In the genomic region with DNA sequence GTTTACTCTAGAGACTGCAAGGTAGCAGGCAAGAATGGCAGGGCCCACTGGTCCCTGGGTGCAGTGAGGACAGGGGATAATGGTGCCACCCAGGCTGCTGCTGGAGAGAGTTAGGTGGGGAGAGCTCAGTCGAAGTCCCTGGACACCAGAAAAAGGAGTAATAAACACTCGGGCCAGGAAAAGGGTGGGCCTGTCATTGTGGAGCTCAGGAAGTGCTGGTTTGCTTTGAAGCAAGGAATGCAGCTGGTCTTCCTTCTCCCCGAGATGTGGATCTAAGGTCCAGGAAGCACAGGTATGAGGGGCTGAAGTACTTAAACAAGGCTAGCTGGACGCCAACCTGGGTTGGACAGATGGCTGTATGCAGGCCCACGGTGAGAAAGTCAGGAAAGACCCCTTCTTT, we compare ENCODE assay signal across 17 cellular contexts.
DNase-seq lines count a peak whose midpoint lies in the region; ATAC-seq, FAIRE-seq and TF ChIP-seq lines count a peak whose summit lies in the region.
"Had no signal": no experiment of that assay in that cellular context is flagged by ENCODE, and none has a peak within 500 bp of the region (broad histone marks: within the 10 kb centered on the region; RNA-seq: fewer than 3 reads in every experiment).

No MANE protein-coding gene starts in this region.

- H3K79me2 ChIP-seq in H1 (ENCODE audit: control insufficient read depth in 1 of 2, insufficient read depth in 2 of 2, low read length in 2 of 2) = no peaks in the 10 kb centered on the region
- H3K79me2 ChIP-seq in neural progenitor cell (ENCODE audit: low read depth) = no peaks in the 10 kb centered on the region

- no peak for TF ChIP-seq RAD21 in H1 (IDR thresholded peaks at IDR 0.05 in 1 of 2, conservative IDR thresholded peaks at IDR 0.05 in 1 of 2; ENCODE audit: low read depth in 2 of 2, low read length in 2 of 2)

- no peak overlapping the region for H2BK20ac ChIP-seq in H1 (ENCODE audit: low read length)

- H2BK15ac ChIP-seq in H1 (ENCODE audit: low read length) = no peak overlapping the region

- H3K27ac Mint-ChIP-seq in neural progenitor cell = peak overlapping the region; percentile 78
- H3K27ac Mint-ChIP-seq: B cell, IgD-negative memory B cell had no signal

- H3K4me3 Mint-ChIP-seq in neural progenitor cell = no peak overlapping the region
- H3K4me3 Mint-ChIP-seq: B cell; CD4-positive, CD25-positive, alpha-beta regulatory T cell; IgD-negative memory B cell had no signal

- H3K4ac ChIP-seq in H1 (replicated peaks; ENCODE audit: insufficient read length, low read depth, low read length) = no peak overlapping the region

- H4K20me1 ChIP-seq in H1 (replicated peaks in 1 of 2; ENCODE audit: control insufficient read depth in 1 of 2, insufficient read depth in 2 of 2, low read length in 2 of 2) = no peaks in the 10 kb centered on the region
- H4K20me1 ChIP-seq in neural progenitor cell (ENCODE audit: low read depth) = no peaks in the 10 kb centered on the region

- H4K8ac ChIP-seq in H1 (ENCODE audit: extremely low read depth, insufficient read depth, low read length) = no peak overlapping the region

- no peaks in the 10 kb centered on the region for H3K79me1 ChIP-seq in H1 (ENCODE audit: low read depth, low read length)

- H3K23ac ChIP-seq in H1 (ENCODE audit: insufficient read length) = no peak overlapping the region

- H3K56ac ChIP-seq in H1 (replicated peaks; ENCODE audit: insufficient read length, low read depth, low read length) = no peak overlapping the region

- intact Hi-C loops in left ventricle myocardium inferior (cut with micrococcal nuclease) = no loop called here
- intact Hi-C loops in cardiac septum (cut with DNase I) = no loop called here

- ATAC-seq in GM21619 (IDR thresholded peaks at IDR 0.05; ENCODE audit: unreplicated experiment) = no peak
- ATAC-seq: A549, PC-3 had no signal

- H3K4me3 ChIP-seq in left ventricle myocardium inferior (no peak overlapping the region), H1 (ENCODE audit: extremely low read depth in 1 of 4, insufficient read depth in 2 of 4, low read depth in 3 of 4, low read length in 4 of 4) (no peak overlapping the region), neural progenitor cell (no peak overlapping the region)
- H3K4me3 ChIP-seq: A549, SK-N-MC had no signal

- H3K9ac ChIP-seq in H1 (replicated peaks in 1 of 4; ENCODE audit: extremely low read depth in 1 of 4, low read depth in 3 of 4, low read length in 3 of 4) = no peak overlapping the region
- H3K9ac ChIP-seq in neural progenitor cell = no peak overlapping the region

- H3K9me3 Mint-ChIP-seq in neural progenitor cell = peaks cover 3% of the 10 kb centered on the region
- H3K9me3 Mint-ChIP-seq: CD4-positive, CD25-positive, alpha-beta regulatory T cell had no signal

- TF ChIP-seq CTCF in left ventricle myocardium inferior (IDR thresholded peaks at IDR 0.05; ENCODE audit: borderline replicate concordance) (no peak), H1 (IDR thresholded peaks at IDR 0.05; ENCODE audit: control extremely low read depth in 1 of 3, insufficient read depth in 1 of 3, low read depth in 1 of 3, low read length in 3 of 3) (no peak), neural progenitor cell (IDR thresholded peaks at IDR 0.05) (no peak)

- H3K27ac ChIP-seq in left ventricle myocardium inferior (replicated peaks) (peak overlapping the region; percentile 62), H1 (ENCODE audit: low read depth, low read length) (no peak overlapping the region), neural progenitor cell (no peak overlapping the region)
- H3K27ac ChIP-seq: A549, SK-N-MC had no signal

- H3K36me3 Mint-ChIP-seq in neural progenitor cell = no peaks in the 10 kb centered on the region
- H3K36me3 Mint-ChIP-seq: CD4-positive, CD25-positive, alpha-beta regulatory T cell; IgD-negative memory B cell had no signal

- H3K27me3 Mint-ChIP-seq in neural progenitor cell (ENCODE audit: insufficient read depth, low read depth) = peaks cover 6% of the 10 kb centered on the region
- H3K27me3 Mint-ChIP-seq: CD4-positive, CD25-positive, alpha-beta regulatory T cell had no signal

- no peak overlapping the region for H2AK5ac ChIP-seq in H1 (ENCODE audit: low read depth, low read length)

- H3K36me3 ChIP-seq in left ventricle myocardium inferior (no peaks in the 10 kb centered on the region), H1 (ENCODE audit: control insufficient read depth in 2 of 4, insufficient read depth in 4 of 4, low read length in 3 of 4) (no peaks in the 10 kb centered on the region), neural progenitor cell (no peaks in the 10 kb centered on the region)

- CTCF ChIA-PET in H1 (lab: Charles Lee; ENCODE audit: partially characterized antibody) = interaction anchor here (0.9 to 1.2 kb wide), 2 partner anchors 18 to 21 kb away, joined by 3 to 4 read pairs; no protein-coding TSS in a partner anchor

- WGBS in H1 (ENCODE audit: extremely low coverage in 1 of 2, insufficient coverage in 1 of 2, insufficient read length in 1 of 2, insufficient replicate concordance in 2 of 2, low coverage in 1 of 2, low lambda C conversion rate in 2 of 2, missing lambda C conversion rate in 1 of 2), 2 experiments = 72% methylated on average over 5 of the region's 5 CpGs; no CpG with 5 or more reads in 1 of the 2 experiments

- no peak overlapping the region for H2BK12ac ChIP-seq in H1 (ENCODE audit: low read depth, low read length)

- H3K4me2 ChIP-seq in H1 (ENCODE audit: insufficient read depth in 1 of 2, low read depth in 2 of 2, low read length in 2 of 2) (no peak overlapping the region), neural progenitor cell (no peak overlapping the region)
- H3K4me2 ChIP-seq: A549 had no signal

- no peak for DNase-seq in left ventricle myocardium inferior
- no peak for DNase-seq in cardiac septum (ENCODE audit: low spot score)
- no peak for DNase-seq in H1 (ENCODE audit: low read depth in 1 of 2, low spot score in 2 of 2)
- DNase-seq in neural progenitor cell (ENCODE audit: low spot score) = no peak
- DNase-seq in LoVo (ENCODE audit: low spot score) = no peak
- no peak for DNase-seq in NCI-H1930 (lab: John Stamatoyannopoulos, UW)
- DNase-seq: CD4-positive, CD25-positive, alpha-beta regulatory T cell; MV-4-11; PC-3; SHP77 treated with DMSO at 0.1 percent for 48 hours had no signal

- H3K18ac ChIP-seq in H1 (ENCODE audit: extremely low read depth, low read length) = no peak overlapping the region

- POLR2A ChIA-PET in H1 (lab: Charles Lee; ENCODE audit: partially characterized antibody) = no interaction called here

- H3K27me3 ChIP-seq in left ventricle myocardium inferior (ENCODE audit: low read depth) = peaks cover 11% of the 10 kb centered on the region
- no peaks in the 10 kb centered on the region for H3K27me3 ChIP-seq in H1 (replicated peaks in 1 of 4; ENCODE audit: control insufficient read depth in 3 of 4, extremely low read depth in 1 of 4, insufficient read depth in 3 of 4, low read length in 3 of 4)
- no peaks in the 10 kb centered on the region for H3K27me3 ChIP-seq in neural progenitor cell

- no peak for TF ChIP-seq EP300 in H1 (IDR thresholded peaks at IDR 0.05; ENCODE audit: borderline replicate concordance in 1 of 2, low read depth in 2 of 2, low read length in 2 of 2)

- H4K5ac ChIP-seq in H1 (ENCODE audit: insufficient read length, low read depth, low read length) = no peak overlapping the region

- peaks cover 13% of the 10 kb centered on the region for H3K4me1 ChIP-seq in left ventricle myocardium inferior
- H3K4me1 ChIP-seq in H1 (replicated peaks in 1 of 4; ENCODE audit: control insufficient read depth in 3 of 4, insufficient read depth in 4 of 4, low read length in 3 of 4) = no peaks in the 10 kb centered on the region
- no peaks in the 10 kb centered on the region for H3K4me1 ChIP-seq in neural progenitor cell
- H3K4me1 ChIP-seq: A549 had no signal

- H2AFZ ChIP-seq in H1 (ENCODE audit: low read length) (0 out of 2 replicates have a peak overlapping the region, but pooled peaks have one; percentile 53), neural progenitor cell (replicated peaks) (no peak overlapping the region)

- no peak for FAIRE-seq in H1 (lab: Jason Lieb, UNC)
- FAIRE-seq: A549, GM19239, H54 had no signal

- no peaks in the 10 kb centered on the region for H3K9me3 ChIP-seq in left ventricle myocardium inferior (replicated peaks)
- no peaks in the 10 kb centered on the region; a peak in 1 of 4 replicates for H3K9me3 ChIP-seq in H1 (ENCODE audit: insufficient read depth in 2 of 2, low read depth in 1 of 2, low read length in 1 of 2)
- no peaks in the 10 kb centered on the region for H3K9me3 ChIP-seq in neural progenitor cell (ENCODE audit: low read depth)
- H3K9me3 ChIP-seq: A549 had no signal

- no peaks in the 10 kb centered on the region for H3F3A ChIP-seq in neural progenitor cell (ENCODE audit: low read depth)

- no peak for TF ChIP-seq POLR2A in H1 (IDR thresholded peaks at IDR 0.05; ENCODE audit: control extremely low read depth in 1 of 2, low read depth in 2 of 2, low read length in 2 of 2)

- no peak overlapping the region for H2BK5ac ChIP-seq in H1 (ENCODE audit: low read depth, low read length)

- no peak overlapping the region for H2BK120ac ChIP-seq in H1 (replicated peaks; ENCODE audit: low read depth, low read length)

- no peak overlapping the region for H3K14ac ChIP-seq in H1 (ENCODE audit: insufficient read length)

- peaks cover 10% of the 10 kb centered on the region for H3K4me1 Mint-ChIP-seq in neural progenitor cell
- H3K4me1 Mint-ChIP-seq: B cell; CD4-positive, CD25-positive, alpha-beta regulatory T cell had no signal

- no peak overlapping the region for H4K91ac ChIP-seq in H1 (replicated peaks; ENCODE audit: insufficient read length, low read length)

- peaks cover 2% of the 10 kb centered on the region; the same call in 1 of the 2 replicates for H3K23me2 ChIP-seq in H1 (ENCODE audit: low read depth, low read length)

TF ChIP-seq in H1, 55 proteins besides CTCF, POLR2A, EP300 and RAD21:
- TF ChIP-seq NANOG (IDR thresholded peaks at IDR 0.05; ENCODE audit: insufficient read depth, low read depth, low read length, poor library complexity, severe bottlenecking) (no peak), BACH1 (IDR thresholded peaks at IDR 0.05; ENCODE audit: low read length) (no peak), HDAC6 (IDR thresholded peaks at IDR 0.05; ENCODE audit: low read depth, low read length) (no peak), CBX8 (IDR thresholded peaks at IDR 0.05; ENCODE audit: borderline replicate concordance, low read depth, low read length) (no peak), EGR1 (IDR thresholded peaks at IDR 0.05; ENCODE audit: borderline replicate concordance, low read depth, low read length) (no peak), ASH2L (IDR thresholded peaks at IDR 0.05; ENCODE audit: low read length) (no peak), HDAC2 (IDR thresholded peaks at IDR 0.05; ENCODE audit: borderline replicate concordance in 1 of 2, low read depth in 2 of 2, low read length in 2 of 2) (no peak), TAF7 (optimal IDR thresholded peaks at IDR 0.05; ENCODE audit: borderline replicate concordance, low read depth, low read length) (no peak), GABPA (IDR thresholded peaks at IDR 0.05; ENCODE audit: borderline replicate concordance, insufficient read depth, low read length) (no peak)
